In the genomic region with DNA sequence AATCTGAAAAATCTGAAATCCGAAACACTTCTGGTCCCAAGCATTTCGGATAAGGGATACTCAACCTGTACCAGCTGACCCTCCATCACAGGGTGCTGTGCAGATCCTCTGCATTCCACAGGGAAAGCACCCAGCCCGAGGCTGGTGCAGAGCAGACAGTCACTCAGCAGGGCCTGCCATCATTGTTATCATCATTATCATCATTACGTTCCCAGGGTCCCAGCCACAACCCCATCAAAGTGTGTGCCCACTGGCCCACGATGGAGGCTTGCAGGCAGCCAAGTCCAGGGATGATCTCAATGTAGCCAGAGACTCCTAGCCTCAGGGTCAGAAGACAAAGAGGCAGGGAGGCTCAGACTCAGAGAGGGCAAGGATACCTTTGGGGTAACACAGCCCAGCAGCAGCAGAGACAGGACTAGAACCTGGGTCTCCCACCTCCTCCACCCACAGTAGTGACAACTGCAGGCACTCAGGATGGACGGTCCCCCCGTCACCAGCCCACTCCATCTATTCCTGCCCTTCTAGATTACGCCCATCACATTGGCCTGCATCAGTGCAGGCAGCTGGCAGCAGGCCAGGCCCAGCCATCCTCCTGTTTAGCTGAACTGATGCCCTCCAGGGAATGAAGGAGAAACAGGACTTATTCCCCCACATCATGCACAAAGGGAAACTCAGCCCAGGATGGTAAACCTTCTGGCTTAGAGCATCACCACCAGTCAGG, we compare ENCODE assay signal across 2 cellular contexts.
TF ChIP-seq lines count a peak whose summit lies in the region.

No MANE protein-coding gene starts in this region.

TF ChIP-seq in A549, 52 proteins besides CTCF, POLR2A, EP300 and RAD21:
- TF ChIP-seq NPAS2 (CRISPR knock-in tag; IDR thresholded peaks at IDR 0.05; ENCODE audit: borderline replicate concordance) (no peak), MYC (IDR thresholded peaks at IDR 0.05; ENCODE audit: borderline replicate concordance, low read length) (no peak), NR3C1 (IDR thresholded peaks at IDR 0.05) (no peak)
- TF ChIP-seq, protein P1, sequence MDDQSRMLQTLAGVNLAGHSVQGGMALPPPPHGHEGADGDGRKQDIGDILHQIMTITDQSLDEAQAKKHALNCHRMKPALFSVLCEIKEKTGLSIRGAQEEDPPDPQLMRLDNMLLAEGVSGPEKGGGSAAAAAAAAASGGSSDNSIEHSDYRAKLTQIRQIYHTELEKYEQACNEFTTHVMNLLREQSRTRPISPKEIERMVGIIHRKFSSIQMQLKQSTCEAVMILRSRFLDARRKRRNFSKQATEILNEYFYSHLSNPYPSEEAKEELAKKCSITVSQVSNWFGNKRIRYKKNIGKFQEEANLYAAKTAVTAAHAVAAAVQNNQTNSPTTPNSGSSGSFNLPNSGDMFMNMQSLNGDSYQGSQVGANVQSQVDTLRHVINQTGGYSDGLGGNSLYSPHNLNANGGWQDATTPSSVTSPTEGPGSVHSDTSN (IDR thresholded peaks at IDR 0.05) = no peak
TF ChIP-seq in A549: peak in this region for 0.

TF ChIP-seq in HEK293, 187 proteins besides CTCF, POLR2A, EP300 and RAD21:
- TF ChIP-seq GLI4 (tag by site-specific recombination; IDR thresholded peaks at IDR 0.05) (no peak), ZNF148 (tag by site-specific recombination; IDR thresholded peaks at IDR 0.05; ENCODE audit: borderline replicate concordance) (no peak), ZNF530 (tag by site-specific recombination; IDR thresholded peaks at IDR 0.05; ENCODE audit: low read depth) (no peak), ZFP3 (tag by site-specific recombination; IDR thresholded peaks at IDR 0.05; ENCODE audit: low read depth) (no peak), OSR2 (tag by site-specific recombination; IDR thresholded peaks at IDR 0.05) (no peak), EGR2 (tag by site-specific recombination; IDR thresholded peaks at IDR 0.05; ENCODE audit: low read depth) (peak; percentile 69), ZNF768 (tag by site-specific recombination; IDR thresholded peaks at IDR 0.05) (peak; percentile 53; the same call in 1 of the 2 replicates), ZNF664 (tag by site-specific recombination; IDR thresholded peaks at IDR 0.05) (no peak), ZFHX2 (tag by site-specific recombination; conservative IDR thresholded peaks at IDR 0.05) (peak; percentile 55)
